Comparison of ENCODE assay signal across 27 cellular contexts in the genomic region with DNA sequence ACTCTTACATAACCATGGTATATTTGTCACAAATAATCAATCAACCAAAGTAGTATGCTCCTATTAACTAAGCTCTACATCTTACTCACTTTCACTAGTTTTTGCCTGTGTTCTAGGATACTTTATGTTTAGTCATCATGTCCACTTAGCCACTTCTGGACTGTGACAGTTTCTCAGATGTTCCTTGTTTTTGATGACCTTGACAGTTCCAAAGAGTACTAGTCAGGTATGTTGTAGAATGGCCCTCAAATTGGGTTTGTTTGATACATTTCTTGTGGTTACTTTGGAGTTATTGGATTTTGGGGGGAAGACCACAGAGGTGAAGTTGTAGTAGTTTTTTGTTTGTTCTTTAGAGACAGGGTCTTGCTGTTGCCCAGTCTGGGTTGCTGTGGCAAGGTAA.
"Had no signal": no experiment of that assay in that cellular context is flagged by ENCODE, and none has a peak within 500 bp of the region (broad histone marks: within the 10 kb centered on the region; RNA-seq: fewer than 3 reads in every experiment).

No MANE protein-coding gene starts in this region.

- H3K27me3 ChIP-seq: stomach, suprapubic skin, testis, thyroid gland, tibial artery, tibial nerve, transverse colon, upper lobe of left lung, upper lobe of right lung, uterus, vagina had no signal

- H3K4me1 ChIP-seq: stomach, suprapubic skin, testis, thyroid gland, tibial artery, tibial nerve, transverse colon, upper lobe of left lung, upper lobe of right lung, uterus, vagina had no signal

- H3K4me3 ChIP-seq: stomach, suprapubic skin, testis, thoracic aorta, thyroid gland, tibial artery, tibial nerve, transverse colon, upper lobe of left lung, upper lobe of right lung, uterus, vagina had no signal

- H3K27ac ChIP-seq: stomach, suprapubic skin, testis, thoracic aorta, thyroid gland, tibial artery, tibial nerve, transverse colon, upper lobe of left lung, upper lobe of right lung, uterus, vagina had no signal

- DNase-seq: stimulated activated CD4-positive, alpha-beta T cell treated with anti-CD3 and anti-CD28 coated beads, Interleukin-2, amount 100 ng/mL, for 48 hours; stimulated activated CD4-positive, alpha-beta T cell treated with anti-CD3 and anti-CD28 coated beads, Interleukin-4, amount 100 ng/mL, for 1 hour; stimulated activated CD4-positive, alpha-beta T cell treated with anti-CD3 and anti-CD28 coated beads, Interleukin-4, amount 100 ng/mL, for 24 hours; stimulated activated CD4-positive, alpha-beta T cell treated with anti-CD3 and anti-CD28 coated beads, Interleukin-4, amount 100 ng/mL, for 4 hours; stimulated activated CD8-positive, alpha-beta memory T cell treated with anti-CD3 and anti-CD28 coated beads, Interleukin-4, amount 100 ng/mL, for 48 hours; stimulated activated naive B cell treated with anti-CD40 and anti-IgM and Interleukin-4, amounts not matched to agents 10 μg/mL and 1 μg/mL and 100 μg/mL, for 72 hours; stimulated activated naive CD4-positive, alpha-beta T cell; stimulated activated naive CD4-positive, alpha-beta T cell treated with Interleukin-2 at 50 U/mL for 16 hours; stimulated activated naive CD8-positive, alpha-beta T cell treated with anti-CD3 and anti-CD28 coated beads, Interleukin-15, amount 100 ng/mL, for 72 hours; stimulated activated naive CD8-positive, alpha-beta T cell treated with anti-CD3 and anti-CD28 coated beads, Interleukin-15, Interleukin-2, amounts not matched to agents 100 U/mL and 50 U/mL, for 24 hours; stomach; substantia nigra; testis; thyroid gland; tibial artery; transverse colon; trophoblast cell; upper lobe of left lung; upper lobe of right lung; uterus had no signal

- ATAC-seq: stimulated activated effector memory CD8-positive, alpha-beta T cell treated with anti-CD3 and anti-CD28 coated beads, Interleukin-12 subunit alpha, Interleukin-12 subunit beta, amount 100 ng/mL, for 72 hours; stimulated activated memory B cell treated with anti-CD40 and anti-IgM and Interleukin-4, amounts not matched to agents 10 μg/mL and 1 μg/mL and 100 μg/mL, for 72 hours; stimulated activated naive B cell treated with anti-CD40 and anti-IgM and Interleukin-4, amounts not matched to agents 10 μg/mL and 1 μg/mL and 100 μg/mL, for 72 hours; stimulated activated naive CD8-positive, alpha-beta T cell treated with anti-CD3 and anti-CD28 coated beads, Interleukin-15, amount 100 ng/mL, for 72 hours; stimulated activated naive CD8-positive, alpha-beta T cell treated with anti-CD3 and anti-CD28 coated beads, Interleukin-15, Interleukin-2, amounts not matched to agents 100 U/mL and 50 U/mL, for 24 hours; upper lobe of right lung had no signal

- H3K9me3 ChIP-seq: stomach, suprapubic skin, testis, thoracic aorta, thyroid gland, tibial artery, tibial nerve, transverse colon, upper lobe of left lung, upper lobe of right lung, uterus, vagina had no signal

- H3K36me3 ChIP-seq: suprapubic skin, thoracic aorta, thyroid gland, tibial artery, tibial nerve, transverse colon, upper lobe of left lung, upper lobe of right lung, uterus, vagina had no signal

- FAIRE-seq: urothelium cell line had no signal
